ENCODE assay signal across 12 cellular contexts in genomic region chr18:58805482-58806187, GRCh38. TPM values are rescaled to one million over a fixed set of nuclear protein-coding genes. Genes with fewer than 3 reads are reported as not detected.
DNase-seq lines count a peak whose midpoint lies in the region; ATAC-seq and TF ChIP-seq lines count a peak whose summit lies in the region.
"Had no signal": no experiment of that assay in that cellular context is flagged by ENCODE, and none has a peak within 500 bp of the region (broad histone marks: within the 10 kb centered on the region; RNA-seq: fewer than 3 reads in every experiment).

No MANE protein-coding gene starts in this region.

- no peaks in the 10 kb centered on the region for H3K9me3 ChIP-seq in SJCRH30 (replicated peaks)

- H3K36me3 Mint-ChIP-seq in nephron progenitor cell (ENCODE audit: low read depth), result no peaks in the 10 kb centered on the region

- H3K4me3 Mint-ChIP-seq in nephron progenitor cell, result no peak overlapping the region

- peak overlapping the region; percentile 72 for H3K27ac ChIP-seq in SJCRH30

- TF ChIP-seq CTCF in nephron progenitor cell (IDR thresholded peaks at IDR 0.05), result no peak

- H3K27me3 ChIP-seq in SJCRH30, result no peaks in the 10 kb centered on the region

- peaks cover 8% of the 10 kb centered on the region for H3K9me3 Mint-ChIP-seq in nephron progenitor cell

- peaks cover 24% of the 10 kb centered on the region for H3K4me1 Mint-ChIP-seq in nephron progenitor cell

- DNase-seq in DMS79 treated with DMSO at 0.1 percent for 48 hours (lab: John Stamatoyannopoulos, UW) (peak; percentile 84), NCI-H187 treated with DMSO at 0.1 percent for 48 hours (lab: John Stamatoyannopoulos, UW) (peak; percentile 5), SJCRH30 (peak; percentile 69 to 86), nephron progenitor cell (peak; percentile 21), NOMO-1 (lab: John Stamatoyannopoulos, UW; ENCODE audit: unreplicated experiment in 2 of 2) (no peak)
- DNase-seq in activated CD4-positive, alpha-beta T cell treated with anti-CD3 and anti-CD28 coated beads, Interleukin-2, amount 50 U/mL, for 48 hours, result no peak
- DNase-seq: activated CD4-positive, CD25-positive, alpha-beta regulatory T cell treated with anti-CD3 and anti-CD28 coated beads, Interleukin-2, amount 50 U/mL, for 72 hours; activated gamma-delta T cell treated with Interleukin-2 at 50 U/mL for 16 hours; cerebellar nuclear complex; occipital lobe had no signal

- peak overlapping the region; percentile 72 for H3K27ac Mint-ChIP-seq in nephron progenitor cell

- ATAC-seq in GM21786 (IDR thresholded peaks at IDR 0.05; ENCODE audit: unreplicated experiment) (no peak), esophagus mucosa (no peak)

- H3K4me3 ChIP-seq in SJCRH30, result peak overlapping the region; percentile 11

- H3K4me1 ChIP-seq in SJCRH30, result peaks cover 6% of the 10 kb centered on the region

- H3K27me3 Mint-ChIP-seq in nephron progenitor cell (ENCODE audit: low read depth, poor library complexity), result peaks cover 2% of the 10 kb centered on the region

- no peaks in the 10 kb centered on the region for H3K36me3 ChIP-seq in SJCRH30

RNA-seq across cellular contexts. Expression of gene ZNF532, which starts 59.0 kb away (rescaled TPM):
- 26.2 and 27.7 TPM in 2 replicates for total RNA-seq in SJCRH30 (2014; rRNA removed; shearing (Covaris generic))
- total RNA-seq in esophagus mucosa, result 28.3 TPM

Comparison
In these comparisons a context has a peak if more than half of its experiments do, and no peak if none do; other contexts are left out.
1. DNase-seq: peak in DMS79 treated with DMSO at 0.1 percent for 48 hours (single experiment), NCI-H187 treated with DMSO at 0.1 percent for 48 hours (single experiment), SJCRH30 (2 of 2) and nephron progenitor cell (single experiment); none in activated CD4-positive, alpha-beta T cell treated with anti-CD3 and anti-CD28 coated beads, Interleukin-2, amount 50 U/mL, for 48 hours (0 of 2) and NOMO-1 (0 of 2).